ENCODE assay signal across 8 cellular contexts in the genomic region with DNA sequence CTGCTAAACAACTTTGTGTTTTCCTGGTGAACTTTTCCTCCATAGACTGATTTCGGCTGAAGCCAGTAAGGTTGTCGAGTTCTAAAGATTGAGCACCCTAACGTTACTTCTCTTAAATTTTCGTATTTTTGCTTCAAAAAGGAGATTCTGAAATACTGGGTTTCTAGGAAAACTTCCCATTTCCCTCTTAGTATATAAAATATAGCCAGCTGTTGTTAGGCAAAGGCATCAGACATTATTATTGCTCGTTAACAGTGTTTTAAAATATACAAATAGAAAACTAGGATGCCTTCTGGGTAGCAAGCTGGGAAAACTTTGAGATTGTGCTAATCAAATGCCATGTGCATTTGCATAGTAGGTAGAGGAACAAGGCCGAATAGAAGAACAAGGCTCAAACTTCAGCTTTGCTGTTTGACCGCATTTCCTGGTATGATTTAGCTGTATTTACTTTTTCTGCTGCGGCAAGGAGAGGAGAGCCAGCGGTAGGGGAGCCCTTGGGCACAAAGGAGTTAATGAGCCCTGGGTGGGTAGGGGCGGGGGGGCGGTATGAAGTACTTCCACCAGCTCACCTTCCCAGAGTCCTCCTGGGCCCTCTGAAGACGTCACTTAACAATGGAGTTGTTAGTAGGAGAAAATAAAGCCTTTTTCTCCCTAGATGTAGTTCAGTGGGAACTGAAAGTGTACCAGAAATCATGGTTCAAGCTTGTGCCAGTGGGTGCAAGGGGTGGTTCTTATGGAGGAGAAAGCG.
DNase-seq lines count a peak whose midpoint lies in the region; ATAC-seq and TF ChIP-seq lines count a peak whose summit lies in the region.

No MANE protein-coding gene starts in this region.

- intact Hi-C loops in sciatic nerve (cut with DNase I): no loop called here
- intact Hi-C loops in testis (cut with DNase I; ENCODE audit: low total_unique reads): no loop called here

- H3K36me3 Mint-ChIP-seq in activated naive CD4-positive, alpha-beta T cell treated with anti-CD3 and anti-CD28 coated beads, Interleukin-2, amount 50 U/mL, for 24 hours: peaks cover 7% of the 10 kb centered on the region
- H3K36me3 Mint-ChIP-seq in nephron (ENCODE audit: low read depth): peaks cover 19% of the 10 kb centered on the region

- peak; percentile 70 for ATAC-seq in GM21423 (IDR thresholded peaks at IDR 0.05; ENCODE audit: unreplicated experiment)
- no peak for ATAC-seq in sciatic nerve

- H3K4me3 Mint-ChIP-seq in activated naive CD4-positive, alpha-beta T cell treated with anti-CD3 and anti-CD28 coated beads, Interleukin-2, amount 50 U/mL, for 24 hours: peak overlapping the region; percentile 36
- H3K4me3 Mint-ChIP-seq in nephron: peak overlapping the region in 1 of 3 experiments; percentile 30

- H3K27ac Mint-ChIP-seq in activated naive CD4-positive, alpha-beta T cell treated with anti-CD3 and anti-CD28 coated beads, Interleukin-2, amount 50 U/mL, for 24 hours: peak overlapping the region; percentile 68
- peak overlapping the region; percentile 97 to 99 (median 97) for H3K27ac Mint-ChIP-seq in nephron

- peaks cover 15% of the 10 kb centered on the region for H3K4me1 ChIP-seq in testis

- WGBS in testis, 2 donors: 77 to 92% methylated on average over 13 of the region's 13 CpGs

- DNase-seq in COR-L47 (lab: John Stamatoyannopoulos, UW) (peak; percentile 69), NCI-H2029 treated with DMSO at 0.1 percent for 48 hours (lab: John Stamatoyannopoulos, UW) (peak; percentile 56), sciatic nerve (ENCODE audit: low spot score) (no peak), coronary artery (ENCODE audit: low spot score) (no peak), testis (no peak)

- no peak for TF ChIP-seq POLR2A in testis (IDR thresholded peaks at IDR 0.05)

- no peak overlapping the region for H3K4me3 ChIP-seq in coronary artery
- H3K4me3 ChIP-seq in testis: no peak overlapping the region

- H3K36me3 ChIP-seq in testis (ENCODE audit: low read depth, missing control alignments): no peaks in the 10 kb centered on the region

- TF ChIP-seq CTCF in nephron (IDR thresholded peaks at IDR 0.05; ENCODE audit: unreplicated experiment in 3 of 3): no peak
- TF ChIP-seq CTCF in coronary artery (IDR thresholded peaks at IDR 0.05): no peak
- no peak for TF ChIP-seq CTCF in testis (IDR thresholded peaks at IDR 0.05)

- no peaks in the 10 kb centered on the region for H3K9me3 ChIP-seq in testis

- no peaks in the 10 kb centered on the region for H3K27me3 ChIP-seq in testis

- no peaks in the 10 kb centered on the region for H3K27me3 Mint-ChIP-seq in activated naive CD4-positive, alpha-beta T cell treated with anti-CD3 and anti-CD28 coated beads, Interleukin-2, amount 50 U/mL, for 24 hours
- H3K27me3 Mint-ChIP-seq in nephron (ENCODE audit: low read depth): peaks cover 14% of the 10 kb centered on the region

- H3K4me1 Mint-ChIP-seq in activated naive CD4-positive, alpha-beta T cell treated with anti-CD3 and anti-CD28 coated beads, Interleukin-2, amount 50 U/mL, for 24 hours: peaks cover 59% of the 10 kb centered on the region
- peaks cover 43% of the 10 kb centered on the region for H3K4me1 Mint-ChIP-seq in nephron

- H3K9me3 Mint-ChIP-seq in activated naive CD4-positive, alpha-beta T cell treated with anti-CD3 and anti-CD28 coated beads, Interleukin-2, amount 50 U/mL, for 24 hours: no peaks in the 10 kb centered on the region
- H3K9me3 Mint-ChIP-seq in nephron: no peaks in the 10 kb centered on the region

- H3K27ac ChIP-seq in coronary artery: no peak overlapping the region
- no peak overlapping the region for H3K27ac ChIP-seq in testis

Comparison
In these comparisons a context has a peak if more than half of its experiments do, and no peak if none do; other contexts are left out.
1. DNase-seq: peak in COR-L47 (single experiment) and NCI-H2029 treated with DMSO at 0.1 percent for 48 hours (single experiment); none in sciatic nerve (single experiment), coronary artery (single experiment) and testis (single experiment).